8 cellular contexts compared by ENCODE assay signal in genomic region chr10:73252445-73253225, GRCh38. TPM values are rescaled to one million over a fixed set of nuclear protein-coding genes. Genes with fewer than 3 reads are reported as not detected.
DNase-seq lines count a peak whose midpoint lies in the region; ATAC-seq and TF ChIP-seq lines count a peak whose summit lies in the region.

Gene MRPS16, minus strand, starts transcription at chr10:73252644. Its CDS starts 162 bp downstream, at chr10:73252482.

- DNase-seq in DND-41 = peak; percentile 96
- peak; percentile 99 for DNase-seq in GM23248
- peak; percentile 98 for DNase-seq in LHCN-M2 (ENCODE audit: low read depth)
- DNase-seq in RPMI8226 = peak; percentile 93
- DNase-seq in activated T-helper 1 cell treated with anti-CD3 and anti-CD28 coated beads, Interleukin-2, amount 50 U/mL, for 16 hours (ENCODE audit: low read depth in 1 of 2, low spot score in 1 of 2) = peak; percentile 84 to 85
- DNase-seq in fibroblast of lung (ENCODE audit: low read depth in 2 of 2) = peak; percentile 98
- DNase-seq in naive thymus-derived CD4-positive, alpha-beta T cell = peak; percentile 75 to 95 (median 93)
- peak; percentile 88 for DNase-seq in stimulated activated naive B cell treated with anti-CD40 and anti-IgM and Interleukin-4, amounts not matched to agents 10 μg/mL and 1 μg/mL and 100 μg/mL, for 72 hours

- POLR2A ChIA-PET in naive thymus-derived CD4-positive, alpha-beta T cell (lab: Charles Lee) = interaction anchor here (0.6 to 2.0 kb wide), 16 partner anchors 18 to 1907 kb away, joined by 3 to 9 read pairs (median 4); partner anchors contain the start of gene CFAP70

- H3K4me1 Mint-ChIP-seq in naive thymus-derived CD4-positive, alpha-beta T cell = peaks cover 19 to 50% (median 37%) of the 10 kb centered on the region in 7 donors
- peaks cover 17 to 36% of the 10 kb centered on the region in 2 donors for H3K4me1 Mint-ChIP-seq in stimulated activated naive B cell treated with anti-CD40 and anti-IgM and Interleukin-4, amounts not matched to agents 10 μg/mL and 1 μg/mL and 100 μg/mL, for 72 hours

- intact Hi-C loops in naive thymus-derived CD4-positive, alpha-beta T cell (cut with micrococcal nuclease) = loop anchor here (1.0 to 5.0 kb wide), 13 partner anchors 8 to 924 kb away; partner anchors contain the start of genes ANXA7 (in 2 of the 2), CFAP70 (in 2 of the 2), ECD (in 2 of the 2) and FAM149B1 (in 2 of the 2)

- H3K27ac ChIP-seq in DND-41 (ENCODE audit: low read length) = peak within 1 kb of the TSS; percentile 85
- H3K27ac ChIP-seq in GM23248 = peak within 1 kb of the TSS; percentile 89
- H3K27ac ChIP-seq in fibroblast of lung (ENCODE audit: insufficient read depth, low read length) = peak within 1 kb of the TSS; percentile 94
- H3K27ac ChIP-seq in naive thymus-derived CD4-positive, alpha-beta T cell (ENCODE audit: low read depth, low read length) = peak within 1 kb of the TSS; percentile 92

- WGBS in GM23248 (ENCODE audit: low coverage in 1 of 2, low lambda C conversion rate in 2 of 2, missing lambda C conversion rate in 2 of 2), 2 experiments = 1% methylated on average over 51 of the region's 51 CpGs

- peaks cover 0 to 20% (median 5%) of the 10 kb centered on the region in 5 donors for H3K36me3 Mint-ChIP-seq in naive thymus-derived CD4-positive, alpha-beta T cell
- H3K36me3 Mint-ChIP-seq in stimulated activated naive B cell treated with anti-CD40 and anti-IgM and Interleukin-4, amounts not matched to agents 10 μg/mL and 1 μg/mL and 100 μg/mL, for 72 hours = peaks cover 21 to 29% of the 10 kb centered on the region in 2 donors

- CTCF ChIA-PET in naive thymus-derived CD4-positive, alpha-beta T cell (lab: Charles Lee) = interaction anchor here (0.6 kb wide), 1 partner anchor 1417 kb away, joined by 4 read pairs; no protein-coding TSS in a partner anchor

- H3K4me1 ChIP-seq in DND-41 (ENCODE audit: insufficient read depth, low read length) = peaks cover 50% of the 10 kb centered on the region
- peaks cover 16% of the 10 kb centered on the region; the same call in 1 of the 2 replicates for H3K4me1 ChIP-seq in GM23248 (ENCODE audit: insufficient read depth)
- H3K4me1 ChIP-seq in fibroblast of lung (ENCODE audit: control insufficient read depth, extremely low read depth, insufficient read depth, low read length) = peaks cover 4% of the 10 kb centered on the region
- peaks cover 18 to 26% of the 10 kb centered on the region in 2 donors for H3K4me1 ChIP-seq in naive thymus-derived CD4-positive, alpha-beta T cell (ENCODE audit: control insufficient read depth in 2 of 2, insufficient read depth in 2 of 2, low read length in 2 of 2)

- no peak for TF ChIP-seq CTCF in DND-41 (IDR thresholded peaks at IDR 0.05; ENCODE audit: borderline replicate concordance, extremely low read depth, low read length, poor library complexity, severe bottlenecking)
- no peak for TF ChIP-seq CTCF in fibroblast of lung (conservative IDR thresholded peaks at IDR 0.05 in 1 of 2, IDR thresholded peaks at IDR 0.05 in 1 of 2; ENCODE audit: low read depth in 1 of 2, low read length in 2 of 2)

- H3K79me2 ChIP-seq in DND-41 (ENCODE audit: insufficient read depth, low read length) (peaks cover 59% of the 10 kb centered on the region), GM23248 (ENCODE audit: insufficient read depth) (peaks cover 65% of the 10 kb centered on the region), fibroblast of lung (ENCODE audit: control insufficient read depth, insufficient read depth, low read length) (peaks cover 28% of the 10 kb centered on the region)

- peak within 1 kb of the TSS; percentile 72 to 86 for H3K4me3 ChIP-seq in DND-41 (ENCODE audit: low read depth in 1 of 2, low read length in 2 of 2)
- H3K4me3 ChIP-seq in GM23248 = peak within 1 kb of the TSS; percentile 96
- H3K4me3 ChIP-seq in fibroblast of lung (replicated peaks in 1 of 4; ENCODE audit: control extremely low read depth in 1 of 4, insufficient read depth in 1 of 4, low read depth in 3 of 4, low read length in 4 of 4) = peak within 1 kb of the TSS; percentile 83 to 100 (median 90)
- peak within 1 kb of the TSS; percentile 94 for H3K4me3 ChIP-seq in naive thymus-derived CD4-positive, alpha-beta T cell (ENCODE audit: low read length)

- peak within 1 kb of the TSS; percentile 95 to 100 (median 99) for H3K4me3 Mint-ChIP-seq in naive thymus-derived CD4-positive, alpha-beta T cell
- peak within 1 kb of the TSS; percentile 98 to 99 for H3K4me3 Mint-ChIP-seq in stimulated activated naive B cell treated with anti-CD40 and anti-IgM and Interleukin-4, amounts not matched to agents 10 μg/mL and 1 μg/mL and 100 μg/mL, for 72 hours

- H3K9me2 ChIP-seq in GM23248 (ENCODE audit: insufficient read depth) = no peaks in the 10 kb centered on the region

- in situ Hi-C loops in GM23248 (cut with MboI) = no loop called here

- H3F3A ChIP-seq in GM23248 (ENCODE audit: insufficient read depth) = peaks cover 10% of the 10 kb centered on the region; the same call in 1 of the 2 replicates

- H3K9me3 Mint-ChIP-seq in naive thymus-derived CD4-positive, alpha-beta T cell = peaks cover 0 to 3% (median 0%) of the 10 kb centered on the region in 11 donors
- no peaks in the 10 kb centered on the region for H3K9me3 Mint-ChIP-seq in stimulated activated naive B cell treated with anti-CD40 and anti-IgM and Interleukin-4, amounts not matched to agents 10 μg/mL and 1 μg/mL and 100 μg/mL, for 72 hours

- no peaks in the 10 kb centered on the region for H3K9me3 ChIP-seq in DND-41 (ENCODE audit: insufficient read depth, low read length, severe bottlenecking)
- H3K9me3 ChIP-seq in GM23248 (ENCODE audit: low read depth) = no peaks in the 10 kb centered on the region
- no peaks in the 10 kb centered on the region for H3K9me3 ChIP-seq in fibroblast of lung (ENCODE audit: control insufficient read depth, insufficient read depth, low read depth, low read length)
- no peaks in the 10 kb centered on the region for H3K9me3 ChIP-seq in naive thymus-derived CD4-positive, alpha-beta T cell (ENCODE audit: control insufficient read depth in 2 of 3, low read length in 3 of 3)

- H3K27me3 ChIP-seq in DND-41 (ENCODE audit: insufficient read depth, low read length, poor library complexity) = no peaks in the 10 kb centered on the region
- no peaks in the 10 kb centered on the region for H3K27me3 ChIP-seq in GM23248 (replicated peaks; ENCODE audit: insufficient read depth)
- H3K27me3 ChIP-seq in fibroblast of lung (ENCODE audit: control insufficient read depth, insufficient read depth, low read length) = no peaks in the 10 kb centered on the region
- no peaks in the 10 kb centered on the region for H3K27me3 ChIP-seq in naive thymus-derived CD4-positive, alpha-beta T cell (ENCODE audit: control insufficient read depth in 2 of 2, insufficient read depth in 2 of 2, low read length in 2 of 2)

- peak within 1 kb of the TSS; percentile 91 to 97 (median 94) for H3K27ac Mint-ChIP-seq in naive thymus-derived CD4-positive, alpha-beta T cell
- peak within 1 kb of the TSS; percentile 98 for H3K27ac Mint-ChIP-seq in stimulated activated naive B cell treated with anti-CD40 and anti-IgM and Interleukin-4, amounts not matched to agents 10 μg/mL and 1 μg/mL and 100 μg/mL, for 72 hours

- ATAC-seq in DND-41 (ENCODE audit: insufficient read depth, low read depth) = peak; percentile 87
- ATAC-seq in naive thymus-derived CD4-positive, alpha-beta T cell = peak; percentile 98
- peak; percentile 88 to 94 for ATAC-seq in stimulated activated naive B cell treated with anti-CD40 and anti-IgM and Interleukin-4, amounts not matched to agents 10 μg/mL and 1 μg/mL and 100 μg/mL, for 72 hours (replicated peaks)

- H2AFZ ChIP-seq in DND-41 (ENCODE audit: low read depth, low read length) (peak within 1 kb of the TSS; percentile 84), GM23248 (peak within 1 kb of the TSS; percentile 88), fibroblast of lung (ENCODE audit: low read length) (peak within 1 kb of the TSS; percentile 84)

- H4K20me1 ChIP-seq in DND-41 (ENCODE audit: insufficient read depth, low read length) = no peaks in the 10 kb centered on the region
- no peaks in the 10 kb centered on the region for H4K20me1 ChIP-seq in GM23248 (ENCODE audit: insufficient read depth)
- no peaks in the 10 kb centered on the region for H4K20me1 ChIP-seq in fibroblast of lung (ENCODE audit: control insufficient read depth, extremely low read depth, insufficient read depth, low read length)

- H3K4me2 ChIP-seq in DND-41 (ENCODE audit: insufficient read depth, low read length) (peak within 1 kb of the TSS; percentile 90), GM23248 (ENCODE audit: unreplicated experiment) (peak within 1 kb of the TSS; percentile 99), fibroblast of lung (ENCODE audit: extremely low read depth, insufficient read depth, low read length) (peak within 1 kb of the TSS; percentile 100)

- H3K9ac ChIP-seq in DND-41 (ENCODE audit: low read depth, low read length) (peak within 1 kb of the TSS; percentile 87), GM23248 (peak within 1 kb of the TSS; percentile 98), fibroblast of lung (ENCODE audit: insufficient read depth, low read length) (peak within 1 kb of the TSS; percentile 91)

- H3K36me3 ChIP-seq in DND-41 (ENCODE audit: insufficient read depth, low read length) = peaks cover 34% of the 10 kb centered on the region
- no peaks in the 10 kb centered on the region; the same call in 1 of the 2 replicates for H3K36me3 ChIP-seq in GM23248 (ENCODE audit: low read depth)
- H3K36me3 ChIP-seq in fibroblast of lung (ENCODE audit: control insufficient read depth, insufficient read depth, low read length) = peaks cover 3% of the 10 kb centered on the region
- no peaks in the 10 kb centered on the region for H3K36me3 ChIP-seq in naive thymus-derived CD4-positive, alpha-beta T cell (ENCODE audit: control insufficient read depth in 2 of 3, insufficient read depth in 3 of 3, low read length in 3 of 3)

- H3K27me3 Mint-ChIP-seq in naive thymus-derived CD4-positive, alpha-beta T cell = peaks cover 0 to 2% (median 0%) of the 10 kb centered on the region in 5 donors
- no peaks in the 10 kb centered on the region for H3K27me3 Mint-ChIP-seq in stimulated activated naive B cell treated with anti-CD40 and anti-IgM and Interleukin-4, amounts not matched to agents 10 μg/mL and 1 μg/mL and 100 μg/mL, for 72 hours

RNA-seq across cellular contexts. Expression of gene MRPS16, which starts in this region (rescaled TPM):
- 57.2 and 57.8 TPM in 2 replicates for total RNA-seq in GM23248 (2014; rRNA removed; shearing (Covaris generic))
- 109 and 110 TPM in 2 replicates for polyA plus RNA-seq in GM23248 (2016; fragmentation: Nextera tagmentation; extraction: Ambion mirVana)
- total RNA-seq in LHCN-M2 (2014; rRNA removed) = 83.9 and 92.9 TPM in 2 replicates
- polyA plus RNA-seq in LHCN-M2 (2012) = 121 TPM
- total RNA-seq in fibroblast of lung = 58.3 and 62.3 TPM in 2 replicates
- polyA plus RNA-seq in fibroblast of lung = 59.4 and 76.2 TPM in 2 replicates
- 87.2 and 124 TPM in 2 replicates for polyA plus RNA-seq in fibroblast of lung (2012)
- polyA minus RNA-seq in fibroblast of lung (ENCODE audit: low replicate concordance) = 30.4 and 36.1 TPM in 2 replicates
- 10 to 100 TPM; 29.6 to 99.9 (median 47.6) TPM for total RNA-seq in naive thymus-derived CD4-positive, alpha-beta T cell
- polyA plus RNA-seq in naive thymus-derived CD4-positive, alpha-beta T cell = 100 to 1,000 TPM in 1 of 2 donors, 10 to 100 TPM in 1; 76.1 to 104 TPM

Comparison
In these comparisons a context has a peak if more than half of its experiments do, and no peak if none do; other contexts are left out.
1. Peak in every context shown above with its lines: DNase-seq, ATAC-seq, H3K4me3 ChIP-seq and H3K27ac ChIP-seq.